Comparison of ENCODE assay signal across 8 cellular contexts in genomic region chr9:96136992-96137665, GRCh38.
DNase-seq lines count a peak whose midpoint lies in the region; ATAC-seq and TF ChIP-seq lines count a peak whose summit lies in the region.

No MANE protein-coding gene starts in this region.

- peak overlapping the region; percentile 28; the same call in 1 of the 2 replicates for H3K9ac ChIP-seq in iPS-20b (ENCODE audit: low read depth, low read length)

- H3K27me3 ChIP-seq in iPS-20b (ENCODE audit: insufficient read depth, low read length) = no peaks in the 10 kb centered on the region; the same call in 1 of the 2 replicates

- H3K27ac ChIP-seq in VCaP (peak overlapping the region; percentile 27; the same call in 1 of the 2 replicates), iPS-20b (ENCODE audit: low read length) (no peak overlapping the region)

- no peak for TF ChIP-seq CTCF in VCaP (conservative IDR thresholded peaks at IDR 0.05)

- peak overlapping the region; percentile 42 for H3K4me3 ChIP-seq in iPS-20b (ENCODE audit: low read length)

- DNase-seq in AG20443 (ENCODE audit: low spot score) (peak; percentile 73), stromal cell of bone marrow (ENCODE audit: low read depth) (peak; percentile 45), NCI-H128 (lab: John Stamatoyannopoulos, UW; ENCODE audit: unreplicated experiment) (no peak), ecto neural progenitor cell (ENCODE audit: low spot score) (no peak)

- no peaks in the 10 kb centered on the region for H3K9me3 ChIP-seq in iPS-20b (ENCODE audit: insufficient read depth, low read depth, low read length)

- ATAC-seq in GM19023 (IDR thresholded peaks at IDR 0.05; ENCODE audit: unreplicated experiment) (peak; percentile 93), HG03097 (IDR thresholded peaks at IDR 0.05; ENCODE audit: low FRiP score, unreplicated experiment) (peak; percentile 83)

- peaks cover 14% of the 10 kb centered on the region for H3K4me1 ChIP-seq in iPS-20b (ENCODE audit: insufficient read depth, low read length)

- H3K36me3 ChIP-seq in iPS-20b (ENCODE audit: insufficient read depth, low read depth, low read length) = no peaks in the 10 kb centered on the region

Comparison
In these comparisons a context has a peak if more than half of its experiments do, and no peak if none do; other contexts are left out.
1. DNase-seq: peak in AG20443 (single experiment) and stromal cell of bone marrow (single experiment); none in NCI-H128 (single experiment) and ecto neural progenitor cell (single experiment).